In genomic region chr3:49427581-49427980, GRCh38 we compare ENCODE assay signal across 17 cellular contexts. TPM values are rescaled to one million over a fixed set of nuclear protein-coding genes. Genes with fewer than 3 reads are reported as not detected.
A peak's percentile ranks its signal among the peaks of the same experiment; 100 is the strongest.
DNase-seq lines count a peak whose midpoint lies in the region; ATAC-seq and TF ChIP-seq lines count a peak whose summit lies in the region.
"Had no signal": no experiment of that assay in that cellular context is flagged by ENCODE, and none has a peak within 500 bp of the region (broad histone marks: within the 10 kb centered on the region; RNA-seq: fewer than 3 reads in every experiment).

No MANE protein-coding gene starts in this region.

- DNase-seq in AG08396 (ENCODE audit: low spot score) (peak; percentile 0), mesothelial cell of epicardium (ENCODE audit: low spot score in 2 of 2, unreplicated experiment in 2 of 2) (no peak), GDM1 (lab: John Stamatoyannopoulos, UW) (no peak), DMS53 treated with DMSO at 0.1 percent for 48 hours (lab: John Stamatoyannopoulos, UW; ENCODE audit: unreplicated experiment) (no peak), NCI-H748 (lab: John Stamatoyannopoulos, UW; ENCODE audit: unreplicated experiment) (no peak), WERI-Rb-1 (no peak)
- DNase-seq in CD8-positive, alpha-beta memory T cell, result no peak
- no peak for DNase-seq in activated CD8-positive, alpha-beta T cell treated with anti-CD3 and anti-CD28 coated beads, Interleukin-2, amount 10 ng/mL, durations not matched to agents 7 days and 5 days
- DNase-seq: activated effector memory CD4-positive, alpha-beta T cell treated with anti-CD3 and anti-CD28 coated beads, Interleukin-2, amount 50 U/mL, for 16 hours; heart right ventricle; left cardiac atrium; NCI-H1105 treated with DMSO at 0.1 percent for 48 hours; stimulated activated CD4-positive, alpha-beta T cell treated with anti-CD3 and anti-CD28 coated beads, Interleukin-4, amount 100 ng/mL, for 1 hour had no signal

- H3K4me1 ChIP-seq in CD8-positive, alpha-beta memory T cell (ENCODE audit: insufficient read depth, low read length), result peaks cover 4% of the 10 kb centered on the region

- H3K4me3 Mint-ChIP-seq in CD8-positive, alpha-beta memory T cell, result peak overlapping the region; percentile 89 to 99 (median 96)
- H3K4me3 Mint-ChIP-seq in activated CD8-positive, alpha-beta T cell treated with anti-CD3 and anti-CD28 coated beads, Interleukin-2, amount 10 ng/mL, durations not matched to agents 7 days and 5 days, result peak overlapping the region; percentile 90
- peak overlapping the region; percentile 85 for H3K4me3 Mint-ChIP-seq in mesothelial cell of epicardium

- TF ChIP-seq CTCF in mesothelial cell of epicardium (IDR thresholded peaks at IDR 0.05; ENCODE audit: unreplicated experiment) (no peak), WERI-Rb-1 (IDR thresholded peaks at IDR 0.05; ENCODE audit: low read depth, low read length) (no peak)

- peaks cover 14 to 32% (median 28%) of the 10 kb centered on the region in 3 donors for H3K4me1 Mint-ChIP-seq in CD8-positive, alpha-beta memory T cell
- H3K4me1 Mint-ChIP-seq in activated CD8-positive, alpha-beta T cell treated with anti-CD3 and anti-CD28 coated beads, Interleukin-2, amount 10 ng/mL, durations not matched to agents 7 days and 5 days (ENCODE audit: low read depth), result peaks cover 46% of the 10 kb centered on the region
- H3K4me1 Mint-ChIP-seq in mesothelial cell of epicardium, result peaks cover 11% of the 10 kb centered on the region

- peaks cover 0 to 32% (median 8%) of the 10 kb centered on the region in 3 donors for H3K36me3 Mint-ChIP-seq in CD8-positive, alpha-beta memory T cell
- peaks cover 17% of the 10 kb centered on the region for H3K36me3 Mint-ChIP-seq in activated CD8-positive, alpha-beta T cell treated with anti-CD3 and anti-CD28 coated beads, Interleukin-2, amount 10 ng/mL, durations not matched to agents 7 days and 5 days (ENCODE audit: low read depth)
- H3K36me3 Mint-ChIP-seq in mesothelial cell of epicardium, result peaks cover 7% of the 10 kb centered on the region

- no peaks in the 10 kb centered on the region for H3K27me3 Mint-ChIP-seq in CD8-positive, alpha-beta memory T cell
- H3K27me3 Mint-ChIP-seq in activated CD8-positive, alpha-beta T cell treated with anti-CD3 and anti-CD28 coated beads, Interleukin-2, amount 10 ng/mL, durations not matched to agents 7 days and 5 days (ENCODE audit: low read depth), result no peaks in the 10 kb centered on the region
- no peaks in the 10 kb centered on the region for H3K27me3 Mint-ChIP-seq in mesothelial cell of epicardium (ENCODE audit: low read depth)

- ATAC-seq in activated CD8-positive, alpha-beta T cell treated with anti-CD3 and anti-CD28 coated beads, Interleukin-2, amount 10 ng/mL, durations not matched to agents 7 days and 5 days, result no peak
- ATAC-seq: heart right ventricle, left cardiac atrium, right cardiac atrium had no signal

- CTCF ChIA-PET in CD8-positive, alpha-beta memory T cell (lab: Charles Lee), result interaction anchor here (0.8 to 1.0 kb wide), 3 partner anchors 11 to 87 kb away, joined by 3 read pairs; partner anchors contain the start of gene USP4
- CTCF ChIA-PET in activated CD8-positive, alpha-beta T cell treated with anti-CD3 and anti-CD28 coated beads, Interleukin-2, amount 10 ng/mL, durations not matched to agents 7 days and 5 days (lab: Charles Lee), result interaction anchor here (1.0 to 1.2 kb wide), 3 partner anchors 11 to 16 kb away, joined by 3 to 6 read pairs (median 4); no protein-coding TSS in a partner anchor

- H3K9me3 ChIP-seq in CD8-positive, alpha-beta memory T cell (ENCODE audit: low read length), result no peaks in the 10 kb centered on the region
- no peaks in the 10 kb centered on the region for H3K9me3 ChIP-seq in WERI-Rb-1 (ENCODE audit: severe bottlenecking)
- H3K9me3 ChIP-seq: BLaER1, esophagus muscularis mucosa, heart right ventricle had no signal

- no peaks in the 10 kb centered on the region for H3K9me3 Mint-ChIP-seq in CD8-positive, alpha-beta memory T cell
- H3K9me3 Mint-ChIP-seq in activated CD8-positive, alpha-beta T cell treated with anti-CD3 and anti-CD28 coated beads, Interleukin-2, amount 10 ng/mL, durations not matched to agents 7 days and 5 days (ENCODE audit: insufficient read depth), result no peaks in the 10 kb centered on the region
- no peaks in the 10 kb centered on the region for H3K9me3 Mint-ChIP-seq in mesothelial cell of epicardium

- H3K27ac Mint-ChIP-seq in CD8-positive, alpha-beta memory T cell, result peak overlapping the region in 3 of 8 donors; percentile 10 to 61 (median 20)
- H3K27ac Mint-ChIP-seq in activated CD8-positive, alpha-beta T cell treated with anti-CD3 and anti-CD28 coated beads, Interleukin-2, amount 10 ng/mL, durations not matched to agents 7 days and 5 days, result peak overlapping the region; percentile 77
- H3K27ac Mint-ChIP-seq in mesothelial cell of epicardium, result no peak overlapping the region

- H3K36me3 ChIP-seq in CD8-positive, alpha-beta memory T cell (ENCODE audit: insufficient read depth, low read length), result no peaks in the 10 kb centered on the region
- H3K36me3 ChIP-seq in WERI-Rb-1, result no peaks in the 10 kb centered on the region

- H3K27ac ChIP-seq in CD8-positive, alpha-beta memory T cell (ENCODE audit: low read depth, low read length), result no peak overlapping the region
- no peak overlapping the region for H3K27ac ChIP-seq in WERI-Rb-1
- H3K27ac ChIP-seq: BLaER1, SK-N-MC had no signal

- H3K4me3 ChIP-seq in CD8-positive, alpha-beta memory T cell (ENCODE audit: low read length), result no peak overlapping the region
- no peak overlapping the region for H3K4me3 ChIP-seq in WERI-Rb-1 (ENCODE audit: low read depth, low read length)
- H3K4me3 ChIP-seq: SK-N-MC had no signal

- POLR2A ChIA-PET in CD8-positive, alpha-beta memory T cell (lab: Charles Lee), result no interaction called here
- POLR2A ChIA-PET in activated CD8-positive, alpha-beta T cell treated with anti-CD3 and anti-CD28 coated beads, Interleukin-2, amount 10 ng/mL, durations not matched to agents 7 days and 5 days (lab: Charles Lee), result interaction anchor here (8.3 kb wide), 1 partner anchor 13 kb away, joined by 107 read pairs; the partner anchor contains the start of genes RHOA and TCTA

- no peaks in the 10 kb centered on the region for H3K27me3 ChIP-seq in CD8-positive, alpha-beta memory T cell (ENCODE audit: insufficient read depth, low read length, poor library complexity, severe bottlenecking)
- no peaks in the 10 kb centered on the region for H3K27me3 ChIP-seq in WERI-Rb-1 (ENCODE audit: insufficient read depth, low read depth, severe bottlenecking)
- H3K27me3 ChIP-seq: BLaER1, esophagus muscularis mucosa, heart right ventricle had no signal

RNA-seq across cellular contexts. Expression of gene NICN1, which starts 1.5 kb away (rescaled TPM):
- 10 to 100 TPM; 12.2 to 12.3 TPM for total RNA-seq in CD8-positive, alpha-beta memory T cell
- 7.0 TPM for polyA plus RNA-seq in CD8-positive, alpha-beta memory T cell
- 10 to 100 TPM; 23.2 to 25.7 TPM for total RNA-seq in activated CD8-positive, alpha-beta T cell treated with anti-CD3 and anti-CD28 coated beads, Interleukin-2, amount 10 ng/mL, durations not matched to agents 7 days and 5 days
- total RNA-seq in mesothelial cell of epicardium, result 29.3 to 34.4 TPM (median 31.9 TPM) in 3 replicates

RNA-seq across cellular contexts. Expression of gene AMT, which starts 5.3 kb away (rescaled TPM):
- 1 to 10 TPM; 1.3 to 1.6 TPM for total RNA-seq in CD8-positive, alpha-beta memory T cell
- 0.62 TPM for polyA plus RNA-seq in CD8-positive, alpha-beta memory T cell
- 1 to 10 TPM; 3.8 to 4.7 TPM for total RNA-seq in activated CD8-positive, alpha-beta T cell treated with anti-CD3 and anti-CD28 coated beads, Interleukin-2, amount 10 ng/mL, durations not matched to agents 7 days and 5 days
- total RNA-seq in mesothelial cell of epicardium, result 30.3 to 33.4 TPM (median 33.0 TPM) in 3 replicates

RNA-seq across cellular contexts. Expression of gene TCTA, which starts 15.4 kb away (rescaled TPM):
- 10 to 100 TPM; 21.3 to 23.2 TPM for total RNA-seq in CD8-positive, alpha-beta memory T cell
- 38.4 TPM for polyA plus RNA-seq in CD8-positive, alpha-beta memory T cell
- 10 to 100 TPM; 19.6 to 25.2 TPM for total RNA-seq in activated CD8-positive, alpha-beta T cell treated with anti-CD3 and anti-CD28 coated beads, Interleukin-2, amount 10 ng/mL, durations not matched to agents 7 days and 5 days
- total RNA-seq in mesothelial cell of epicardium, result 13.7 to 15.8 TPM (median 13.9 TPM) in 3 replicates

RNA-seq across cellular contexts. Expression of gene RHOA, which starts 15.8 kb away (rescaled TPM):
- 100 to 1,000 TPM; 478 to 506 TPM for total RNA-seq in CD8-positive, alpha-beta memory T cell
- polyA plus RNA-seq in CD8-positive, alpha-beta memory T cell, result 678 TPM
- 100 to 1,000 TPM; 518 to 520 TPM for total RNA-seq in activated CD8-positive, alpha-beta T cell treated with anti-CD3 and anti-CD28 coated beads, Interleukin-2, amount 10 ng/mL, durations not matched to agents 7 days and 5 days
- total RNA-seq in mesothelial cell of epicardium, result 248 to 261 TPM (median 250 TPM) in 3 replicates

RNA-seq across cellular contexts. Expression of gene DAG1, which starts 42.5 kb away (rescaled TPM):
- total RNA-seq in CD8-positive, alpha-beta memory T cell, result 10 to 100 TPM; 20.9 to 21.2 TPM
- 7.5 TPM for polyA plus RNA-seq in CD8-positive, alpha-beta memory T cell
- 10 to 100 TPM; 18.8 to 19.7 TPM for total RNA-seq in activated CD8-positive, alpha-beta T cell treated with anti-CD3 and anti-CD28 coated beads, Interleukin-2, amount 10 ng/mL, durations not matched to agents 7 days and 5 days
- 118 to 128 TPM (median 120 TPM) in 3 replicates for total RNA-seq in mesothelial cell of epicardium
